ENCODE assay signal across 17 cellular contexts in genomic region chr9:98312365-98312764, GRCh38. TPM values are rescaled to one million over a fixed set of nuclear protein-coding genes. Genes with fewer than 3 reads are reported as not detected.
DNase-seq lines count a peak whose midpoint lies in the region; ATAC-seq and TF ChIP-seq lines count a peak whose summit lies in the region.
"Had no signal": no experiment of that assay in that cellular context is flagged by ENCODE, and none has a peak within 500 bp of the region (broad histone marks: within the 10 kb centered on the region; RNA-seq: fewer than 3 reads in every experiment).

No MANE protein-coding gene starts in this region.

- DNase-seq in omental fat pad (ENCODE audit: low spot score) (no peak), occipital lobe (lab: John Stamatoyannopoulos, UW) (no peak)
- DNase-seq in activated CD4-positive, alpha-beta T cell treated with anti-CD3 and anti-CD28 coated beads for 48 hours, result no peak
- DNase-seq: CD8-positive, alpha-beta memory T cell; DMS79; GM23248; KG1; NCI-H1436; NCI-H2081; NCI-H524 treated with DMSO at 0.1 percent for 48 hours had no signal

- no peak for TF ChIP-seq CTCF in omental fat pad (IDR thresholded peaks at IDR 0.05)

- peak; percentile 58 for ATAC-seq in GM18508 (IDR thresholded peaks at IDR 0.05; ENCODE audit: insufficient read depth, unreplicated experiment)
- peak; percentile 48 for ATAC-seq in GM19043 (IDR thresholded peaks at IDR 0.05; ENCODE audit: low read depth, unreplicated experiment)
- ATAC-seq in GM21381 (IDR thresholded peaks at IDR 0.05; ENCODE audit: unreplicated experiment), result peak; percentile 62
- peak; percentile 38 for ATAC-seq in HG03432 (IDR thresholded peaks at IDR 0.05; ENCODE audit: unreplicated experiment)
- no peak for ATAC-seq in omental fat pad (ENCODE audit: low FRiP score)
- no peak for ATAC-seq in HG02870 (IDR thresholded peaks at IDR 0.05; ENCODE audit: unreplicated experiment)
- ATAC-seq: HCT116, Panc1 had no signal

RNA-seq across cellular contexts. Expression of gene TBC1D2, which starts 56.9 kb away (rescaled TPM):
- 10 to 100 TPM in 2 of 4 donors, 1 to 10 TPM in 2; 7.6 to 37.9 (median 12.4) TPM for total RNA-seq in omental fat pad
- total RNA-seq in occipital lobe, result 1.9 TPM

Comparison
In these comparisons a context has a peak if more than half of its experiments do, and no peak if none do; other contexts are left out.
1. ATAC-seq: peak in GM18508 (single experiment), GM19043 (single experiment), GM21381 (single experiment) and HG03432 (single experiment); none in omental fat pad (single experiment) and HG02870 (single experiment).